ENCODE assay signal across 18 cellular contexts in the genomic region with DNA sequence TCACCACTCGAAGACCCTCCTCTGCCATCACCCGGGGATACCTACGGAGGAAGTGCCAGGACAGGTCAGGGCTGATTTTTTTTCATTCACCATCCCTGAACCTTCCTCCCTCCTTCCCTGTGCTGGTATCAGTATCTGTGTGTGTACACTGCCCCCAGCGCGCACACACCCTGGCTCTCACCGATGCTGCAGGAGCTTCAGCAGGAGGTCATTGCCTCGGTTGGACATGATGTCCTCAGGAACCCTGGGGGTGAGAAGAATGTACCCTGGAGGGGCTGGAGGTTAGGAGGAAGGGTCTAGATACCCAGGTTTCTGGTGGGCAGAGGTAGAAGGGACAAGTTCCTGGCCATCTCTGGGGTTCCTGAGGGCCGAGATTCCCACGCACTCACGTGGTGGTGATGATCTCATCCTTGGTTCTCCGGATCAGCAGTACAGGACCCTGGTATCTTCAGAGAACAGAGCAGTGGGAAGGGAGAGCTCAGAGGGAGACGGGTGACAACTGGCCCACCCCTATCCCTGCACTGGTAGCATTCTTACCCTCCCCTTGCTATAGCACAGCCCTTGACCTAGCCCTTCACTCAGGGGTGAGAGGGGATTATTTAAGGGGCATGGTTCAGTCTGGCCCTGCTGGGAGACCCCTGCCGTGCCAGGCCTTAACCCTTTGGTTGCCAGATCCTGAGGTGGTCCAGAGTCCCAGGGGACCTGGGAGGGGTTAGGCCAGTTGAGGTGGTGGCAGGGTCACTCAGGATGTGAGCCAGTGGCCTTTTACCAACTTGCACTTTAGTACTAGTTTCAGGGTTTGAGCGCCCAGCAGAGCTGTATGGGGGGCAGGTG. TPM values are rescaled to one million over a fixed set of nuclear protein-coding genes. Genes with fewer than 3 reads are reported as not detected.
A peak's percentile ranks its signal among the peaks of the same experiment; 100 is the strongest.
DNase-seq lines count a peak whose midpoint lies in the region; ATAC-seq and TF ChIP-seq lines count a peak whose summit lies in the region.
"Had no signal": no experiment of that assay in that cellular context is flagged by ENCODE, and none has a peak within 500 bp of the region (broad histone marks: within the 10 kb centered on the region; RNA-seq: fewer than 3 reads in every experiment).

No MANE protein-coding gene starts in this region.

- H3K9me3 ChIP-seq in Panc1 (ENCODE audit: control insufficient read depth, insufficient read depth, low read depth, low read length) = no peaks in the 10 kb centered on the region
- H3K9me3 ChIP-seq: BLaER1, MG63 had no signal

- H3K4me1 Mint-ChIP-seq in activated naive CD4-positive, alpha-beta T cell treated with anti-CD3 and anti-CD28 coated beads for 36 hours (ENCODE audit: low read depth) = peaks cover 3% of the 10 kb centered on the region
- peaks cover 8% of the 10 kb centered on the region for H3K4me1 Mint-ChIP-seq in stimulated activated effector memory CD8-positive, alpha-beta T cell treated with anti-CD3 and anti-CD28 coated beads, Interleukin-12 subunit alpha, Interleukin-12 subunit beta, amount 100 ng/mL, for 72 hours

- no peaks in the 10 kb centered on the region for H3K9me3 Mint-ChIP-seq in activated naive CD4-positive, alpha-beta T cell treated with anti-CD3 and anti-CD28 coated beads for 36 hours
- H3K9me3 Mint-ChIP-seq in stimulated activated effector memory CD8-positive, alpha-beta T cell treated with anti-CD3 and anti-CD28 coated beads, Interleukin-12 subunit alpha, Interleukin-12 subunit beta, amount 100 ng/mL, for 72 hours = no peaks in the 10 kb centered on the region

- in situ Hi-C loops in Panc1 (cut with HindIII; ENCODE audit: low pct_unique_long_range_greater_than_20kb, low sequenced_read_pairs) = no loop called here

- H3K4me1 ChIP-seq in Panc1 (ENCODE audit: control insufficient read depth, insufficient read depth, low read length) = no peaks in the 10 kb centered on the region

- no peak for DNase-seq in activated naive CD4-positive, alpha-beta T cell treated with anti-CD3 and anti-CD28 coated beads for 36 hours
- DNase-seq in activated naive CD4-positive, alpha-beta T cell (lab: John Stamatoyannopoulos, UW) = no peak
- DNase-seq in Panc1 (ENCODE audit: low read depth, low spot score) = no peak
- DNase-seq in myocyte (ENCODE audit: low read depth) = peak; percentile 16
- no peak for DNase-seq in stimulated activated effector memory CD8-positive, alpha-beta T cell treated with anti-CD3 and anti-CD28 coated beads, Interleukin-12 subunit alpha, Interleukin-12 subunit beta, amount 100 ng/mL, for 72 hours (ENCODE audit: low spot score in 2 of 2)
- no peak for DNase-seq in NCI-H2227 treated with DMSO at 0.1 percent for 48 hours (lab: John Stamatoyannopoulos, UW)
- DNase-seq in erythroblast (lab: John Stamatoyannopoulos, UW) = no peak
- DNase-seq in ureter (ENCODE audit: low spot score) = no peak
- DNase-seq: GF-D8, GOT3, MG63, NCI-H1105 treated with DMSO at 0.1 percent for 48 hours, NCI-H187, NCI-H345, NCI-H69, SHP77 treated with DMSO at 0.1 percent for 48 hours had no signal

- POLR2A ChIA-PET in Panc1 (lab: Charles Lee) = no interaction called here

- no peak for TF ChIP-seq CTCF in Panc1 (IDR thresholded peaks at IDR 0.05)

- CTCF ChIA-PET in activated naive CD4-positive, alpha-beta T cell treated with anti-CD3 and anti-CD28 coated beads for 36 hours (lab: Charles Lee) = no interaction called here
- CTCF ChIA-PET in Panc1 (lab: Charles Lee) = no interaction called here

- no peaks in the 10 kb centered on the region for H3K27me3 Mint-ChIP-seq in activated naive CD4-positive, alpha-beta T cell treated with anti-CD3 and anti-CD28 coated beads for 36 hours (ENCODE audit: low read depth)

- H3K27ac Mint-ChIP-seq in activated naive CD4-positive, alpha-beta T cell treated with anti-CD3 and anti-CD28 coated beads for 36 hours = peak overlapping the region; percentile 11
- peak overlapping the region; percentile 32 for H3K27ac Mint-ChIP-seq in stimulated activated effector memory CD8-positive, alpha-beta T cell treated with anti-CD3 and anti-CD28 coated beads, Interleukin-12 subunit alpha, Interleukin-12 subunit beta, amount 100 ng/mL, for 72 hours

- no peak overlapping the region for H3K4me3 ChIP-seq in Panc1 (ENCODE audit: low read depth in 2 of 2, low read length in 2 of 2)
- H3K4me3 ChIP-seq: BLaER1, MG63 had no signal

- TF ChIP-seq POLR2A in erythroblast (IDR thresholded peaks at IDR 0.05; ENCODE audit: low read length) = no peak

- no peaks in the 10 kb centered on the region for H3K27me3 ChIP-seq in Panc1 (ENCODE audit: control insufficient read depth, insufficient read depth, low read length)
- H3K27me3 ChIP-seq: BLaER1, MG63 had no signal

- 0 out of 2 replicates have a peak, but pooled peaks cover 5% of the 10 kb centered on the region for H3K36me3 ChIP-seq in Panc1 (ENCODE audit: control insufficient read depth, insufficient read depth, low read length)
- H3K36me3 ChIP-seq: MG63 had no signal

- no peak overlapping the region for H3K4me3 Mint-ChIP-seq in activated naive CD4-positive, alpha-beta T cell treated with anti-CD3 and anti-CD28 coated beads for 36 hours
- H3K4me3 Mint-ChIP-seq in stimulated activated effector memory CD8-positive, alpha-beta T cell treated with anti-CD3 and anti-CD28 coated beads, Interleukin-12 subunit alpha, Interleukin-12 subunit beta, amount 100 ng/mL, for 72 hours = no peak overlapping the region

- intact Hi-C loops in activated naive CD4-positive, alpha-beta T cell treated with anti-CD3 and anti-CD28 coated beads for 36 hours (cut with micrococcal nuclease) = no loop called here
- intact Hi-C loops in Panc1 (cut with micrococcal nuclease; ENCODE audit: unreplicated experiment) = no loop called here

- ATAC-seq in Panc1 = 0 out of 2 replicates have a peak, but pooled peaks have one; percentile 27
- no peak for ATAC-seq in stimulated activated effector memory CD8-positive, alpha-beta T cell treated with anti-CD3 and anti-CD28 coated beads, Interleukin-12 subunit alpha, Interleukin-12 subunit beta, amount 100 ng/mL, for 72 hours

- peaks cover 9% of the 10 kb centered on the region for H3K36me3 Mint-ChIP-seq in activated naive CD4-positive, alpha-beta T cell treated with anti-CD3 and anti-CD28 coated beads for 36 hours (ENCODE audit: low read depth)
- peaks cover 71% of the 10 kb centered on the region for H3K36me3 Mint-ChIP-seq in stimulated activated effector memory CD8-positive, alpha-beta T cell treated with anti-CD3 and anti-CD28 coated beads, Interleukin-12 subunit alpha, Interleukin-12 subunit beta, amount 100 ng/mL, for 72 hours

- no peak overlapping the region for H3K27ac ChIP-seq in Panc1 (ENCODE audit: low read length)
- H3K27ac ChIP-seq: BLaER1 had no signal

- no TSS peak for BruUV-seq in Panc1 (replicated peaks; lab: Mats Ljungman, UMichigan)

RNA-seq across cellular contexts. Expression of gene LY6G5C, which starts 7.2 kb away (rescaled TPM):
- total RNA-seq in activated naive CD4-positive, alpha-beta T cell treated with anti-CD3 and anti-CD28 coated beads for 36 hours = 1 to 10 TPM in 1 of 2 experiments, under 1 TPM in 1; 0.93 to 1.4 TPM
- total RNA-seq in Panc1 (2021; ENCODE audit: unreplicated experiment) (0.62 TPM), myocyte (2.7 and 3.4 TPM in 2 replicates), ureter (3.0 TPM)
- polyA plus RNA-seq in Panc1 (2012; ENCODE audit: insufficient read length) = 0.27 TPM
- 1.8 TPM for polyA plus RNA-seq in myocyte (2012)
- total RNA-seq: Daoy had no signal

RNA-seq across cellular contexts. Expression of gene ABHD16A, which starts 15.0 kb away (rescaled TPM):
- total RNA-seq in activated naive CD4-positive, alpha-beta T cell treated with anti-CD3 and anti-CD28 coated beads for 36 hours = 10 to 100 TPM; 19.9 to 22.5 TPM
- total RNA-seq in Panc1 (2021; ENCODE audit: unreplicated experiment) = 47.2 TPM
- polyA plus RNA-seq in Panc1 (2012; ENCODE audit: insufficient read length) = 44.7 TPM
- 58.9 and 66.0 TPM in 2 replicates for total RNA-seq in myocyte
- polyA plus RNA-seq in myocyte (2012) = 44.8 TPM
- 44.5 TPM for total RNA-seq in ureter

RNA-seq across cellular contexts. Expression of gene LY6G5B, which starts 18.3 kb away (rescaled TPM):
- total RNA-seq in activated naive CD4-positive, alpha-beta T cell treated with anti-CD3 and anti-CD28 coated beads for 36 hours = 1 to 10 TPM; 6.4 to 6.5 TPM
- total RNA-seq in Panc1 (2021; ENCODE audit: unreplicated experiment) = 21.2 TPM
- polyA plus RNA-seq in Panc1 (2012; ENCODE audit: insufficient read length) = 19.1 TPM
- total RNA-seq in myocyte = 2.9 and 4.0 TPM in 2 replicates
- polyA plus RNA-seq in myocyte (2012) = 11.2 TPM
- total RNA-seq in ureter = 20.6 TPM

RNA-seq across cellular contexts. Expression of gene LY6G6F, which starts 18.6 kb away (rescaled TPM):
- total RNA-seq in activated naive CD4-positive, alpha-beta T cell treated with anti-CD3 and anti-CD28 coated beads for 36 hours = not detected
- total RNA-seq in Panc1 (2021; ENCODE audit: unreplicated experiment) = not detected
- not detected for polyA plus RNA-seq in Panc1 (2012; ENCODE audit: insufficient read length)
- not detected in 2 replicates for total RNA-seq in myocyte
- polyA plus RNA-seq in myocyte (2012) = not detected
- total RNA-seq in ureter = not detected
- total RNA-seq: Daoy had no signal

RNA-seq across cellular contexts. Expression of gene CSNK2B, which starts 22.2 kb away (rescaled TPM):
- total RNA-seq in activated naive CD4-positive, alpha-beta T cell treated with anti-CD3 and anti-CD28 coated beads for 36 hours = 100 to 1,000 TPM; 215 to 219 TPM
- total RNA-seq in Panc1 (2021; ENCODE audit: unreplicated experiment) (219 TPM), myocyte (211 and 248 TPM in 2 replicates), ureter (149 TPM)
- polyA plus RNA-seq in Panc1 (2012; ENCODE audit: insufficient read length) = 309 TPM
- polyA plus RNA-seq in myocyte (2012) = 254 TPM
